In genomic region chr12:101086490-101086889, GRCh38 we compare ENCODE assay signal across 13 cellular contexts.
DNase-seq lines count a peak whose midpoint lies in the region; ATAC-seq, FAIRE-seq and TF ChIP-seq lines count a peak whose summit lies in the region.
"Had no signal": no experiment of that assay in that cellular context is flagged by ENCODE, and none has a peak within 500 bp of the region (broad histone marks: within the 10 kb centered on the region; RNA-seq: fewer than 3 reads in every experiment).

No MANE protein-coding gene starts in this region.

- no peak overlapping the region for H2BK5ac ChIP-seq in IMR-90 (ENCODE audit: low read depth, low read length, poor library complexity, severe bottlenecking)

- no peak overlapping the region for H3K18ac ChIP-seq in IMR-90 (ENCODE audit: low read depth, low read length)

- H3K27me3 ChIP-seq in BJ (ENCODE audit: control insufficient read depth, insufficient read depth, low read length) = no peaks in the 10 kb centered on the region
- H3K27me3 ChIP-seq in IMR-90 (ENCODE audit: control insufficient read depth, insufficient read depth, low read length) = no peaks in the 10 kb centered on the region
- H3K27me3 ChIP-seq in keratinocyte (ENCODE audit: control insufficient read depth, extremely low read depth, insufficient read depth, low read length) = no peaks in the 10 kb centered on the region
- H3K27me3 ChIP-seq: BLaER1 treated with 17β-estradiol and CSF1 and Interleukin-3, amounts not matched to agents 10 nM and 100 nM; stomach had no signal

- no peak for TF ChIP-seq POLR2A in IMR-90 (IDR thresholded peaks at IDR 0.05; ENCODE audit: low read depth, low read length)

- H2BK15ac ChIP-seq in IMR-90 (ENCODE audit: low read depth, low read length) = no peak overlapping the region; the same call in 2 of the 3 replicates

- H3K14ac ChIP-seq in IMR-90 (replicated peaks; ENCODE audit: low read depth, low read length) = no peak overlapping the region

- FAIRE-seq in keratinocyte (lab: Jason Lieb, UNC) = peak; percentile 43

- H3K4ac ChIP-seq in IMR-90 (ENCODE audit: low read depth, low read length) = no peak overlapping the region

- H3K79me1 ChIP-seq in IMR-90 (ENCODE audit: low read depth in 1 of 2, low read length in 2 of 2) = no peaks in the 10 kb centered on the region

- H4K8ac ChIP-seq in IMR-90 (ENCODE audit: low read depth in 2 of 2, low read length in 2 of 2) = no peak overlapping the region

- H2AK9ac ChIP-seq in IMR-90 (replicated peaks; ENCODE audit: low read depth, low read length, poor library complexity) = no peak overlapping the region

- no peak overlapping the region; the same call in 1 of the 2 replicates for H3K4me3 ChIP-seq in BJ (ENCODE audit: low read depth, low read length)
- H3K4me3 ChIP-seq in IMR-90 (ENCODE audit: insufficient read depth, low read depth, low read length) = no peak overlapping the region
- H3K4me3 ChIP-seq in astrocyte of the cerebellum (ENCODE audit: low read depth, low read length) = peak overlapping the region; percentile 14
- no peak overlapping the region for H3K4me3 ChIP-seq in keratinocyte (ENCODE audit: control insufficient read depth in 2 of 3, extremely low read depth in 1 of 3, insufficient read depth in 2 of 3, low read depth in 1 of 3, low read length in 3 of 3)
- H3K4me3 ChIP-seq: BLaER1 treated with 17β-estradiol and CSF1 and Interleukin-3, amounts not matched to agents 10 nM and 100 nM; lower lobe of right lung; prostate gland; stomach had no signal

- peaks cover 3% of the 10 kb centered on the region for H3K9me3 Mint-ChIP-seq in natural killer cell treated with Interleukin-12 subunit alpha and Interleukin-12 subunit beta and Interleukin-15 and Interleukin-18, amount 100 ng/mL, for 72 hours

- H3K27me3 Mint-ChIP-seq in natural killer cell treated with Interleukin-12 subunit alpha and Interleukin-12 subunit beta and Interleukin-15 and Interleukin-18, amount 100 ng/mL, for 72 hours = no peaks in the 10 kb centered on the region

- H3K36me3 ChIP-seq in BJ (ENCODE audit: control insufficient read depth, insufficient read depth, low read length) = no peaks in the 10 kb centered on the region
- peaks cover 6% of the 10 kb centered on the region for H3K36me3 ChIP-seq in IMR-90 (ENCODE audit: control insufficient read depth, insufficient read depth, low read length)
- H3K36me3 ChIP-seq in keratinocyte (ENCODE audit: control insufficient read depth in 2 of 2, extremely low read depth in 1 of 2, insufficient read depth in 2 of 2, low read length in 2 of 2) = no peaks in the 10 kb centered on the region
- H3K36me3 ChIP-seq: BLaER1 treated with 17β-estradiol and CSF1 and Interleukin-3, amounts not matched to agents 10 nM and 100 nM; lower lobe of right lung; prostate gland; stomach had no signal

- WGBS in IMR-90 (ENCODE audit: extremely low coverage in 2 of 2, insufficient read length in 1 of 2), 2 experiments = 50% methylated on average over 1 of the region's 9 CpGs; no CpG with 5 or more reads in 1 of the 2 experiments

- H3K4me1 ChIP-seq in IMR-90 (ENCODE audit: control insufficient read depth, insufficient read depth, low read length) (no peaks in the 10 kb centered on the region), keratinocyte (ENCODE audit: control insufficient read depth, extremely low read depth, insufficient read depth, low read length) (no peaks in the 10 kb centered on the region)
- H3K4me1 ChIP-seq: BLaER1 treated with 17β-estradiol and CSF1 and Interleukin-3, amounts not matched to agents 10 nM and 100 nM; lower lobe of right lung; stomach had no signal

- DNase-seq in BJ (ENCODE audit: low read depth) (peak; percentile 37), IMR-90 (peak; percentile 46), astrocyte of the cerebellum (ENCODE audit: low read depth) (peak; percentile 22), keratinocyte (ENCODE audit: low read depth, low spot score) (no peak), COR-L47 (lab: John Stamatoyannopoulos, UW) (no peak), GM10266 (ENCODE audit: extremely low spot score) (no peak), OCI-M1 (lab: John Stamatoyannopoulos, UW) (no peak)
- no peak for DNase-seq in natural killer cell treated with Interleukin-12 subunit alpha and Interleukin-12 subunit beta and Interleukin-15 and Interleukin-18, amount 100 ng/mL, for 72 hours (ENCODE audit: low spot score)
- DNase-seq: lower lobe of right lung, NCI-H1048, stomach had no signal

- H3K79me2 ChIP-seq in keratinocyte (ENCODE audit: control insufficient read depth, insufficient read depth, low read length) = no peaks in the 10 kb centered on the region

- no peak overlapping the region for H4K91ac ChIP-seq in IMR-90 (ENCODE audit: insufficient read depth, low read depth, low read length)

- in situ Hi-C loops in IMR-90 (cut with MboI; ENCODE audit: low sequenced_read_pairs) (no loop called here), astrocyte of the cerebellum (cut with HindIII; ENCODE audit: low sequenced_read_pairs) (no loop called here)

- H3K9me1 ChIP-seq in IMR-90 (ENCODE audit: insufficient read depth, low read length) (no peaks in the 10 kb centered on the region), keratinocyte (ENCODE audit: control insufficient read depth, extremely low read depth, insufficient read depth, low read length) (no peaks in the 10 kb centered on the region)

- dilution Hi-C loops in IMR-90 (cut with HindIII; ENCODE audit: low sequenced_read_pairs, unreplicated experiment) (no loop called here), keratinocyte (cut with MboI; ENCODE audit: extremely low pct_ligation_motif_present, low sequenced_read_pairs) (no loop called here)

- POLR2A ChIA-PET in BJ (lab: Charles Lee) = no interaction called here
- POLR2A ChIA-PET in IMR-90 (lab: Charles Lee; ENCODE audit: unreplicated experiment) = no interaction called here

- H3K9me3 ChIP-seq in IMR-90 (ENCODE audit: control insufficient read depth, insufficient read depth, low read length) (no peaks in the 10 kb centered on the region; the same call in 1 of the 2 replicates), keratinocyte (ENCODE audit: control insufficient read depth, low read depth, low read length) (no peaks in the 10 kb centered on the region)
- H3K9me3 ChIP-seq: lower lobe of right lung, prostate gland had no signal

- TF ChIP-seq RAD21 in IMR-90 (IDR thresholded peaks at IDR 0.05; ENCODE audit: low read length) = no peak

- H3K9ac ChIP-seq in IMR-90 (ENCODE audit: low read depth, low read length) (no peak overlapping the region), keratinocyte (ENCODE audit: control insufficient read depth, extremely low read depth, insufficient read depth, low read length) (no peak overlapping the region)
- H3K9ac ChIP-seq: BLaER1 treated with 17β-estradiol and CSF1 and Interleukin-3, amounts not matched to agents 10 nM and 100 nM had no signal

- no peak overlapping the region for H3K23ac ChIP-seq in IMR-90 (ENCODE audit: low read depth, low read length)

- no peaks in the 10 kb centered on the region for H3K36me3 Mint-ChIP-seq in natural killer cell treated with Interleukin-12 subunit alpha and Interleukin-12 subunit beta and Interleukin-15 and Interleukin-18, amount 100 ng/mL, for 72 hours

- H2AFZ ChIP-seq in IMR-90 (replicated peaks; ENCODE audit: low read length, poor library complexity) = peak overlapping the region; percentile 45
- H2AFZ ChIP-seq in keratinocyte (ENCODE audit: control insufficient read depth, low read length) = peak overlapping the region; percentile 59

- intact Hi-C loops in IMR-90 (cut with micrococcal nuclease) = no loop called here

- H2BK120ac ChIP-seq in IMR-90 (ENCODE audit: low read depth, low read length) = no peak overlapping the region

- H4K20me1 ChIP-seq in IMR-90 (ENCODE audit: insufficient read depth, low read length) = no peaks in the 10 kb centered on the region
- H4K20me1 ChIP-seq in keratinocyte (ENCODE audit: control insufficient read depth, extremely low read depth, insufficient read depth, low read length) = no peaks in the 10 kb centered on the region
- H4K20me1 ChIP-seq: BLaER1 treated with 17β-estradiol and CSF1 and Interleukin-3, amounts not matched to agents 10 nM and 100 nM had no signal

- no peak overlapping the region for H3K4me2 ChIP-seq in IMR-90 (ENCODE audit: low read depth, low read length)
- H3K4me2 ChIP-seq in keratinocyte (ENCODE audit: control insufficient read depth, extremely low read depth, insufficient read depth, low read depth, low read length) = no peak overlapping the region
- H3K4me2 ChIP-seq: BLaER1 treated with 17β-estradiol and CSF1 and Interleukin-3, amounts not matched to agents 10 nM and 100 nM had no signal

- no peak overlapping the region for H2BK20ac ChIP-seq in IMR-90 (ENCODE audit: low read depth, low read length)

- H2AK5ac ChIP-seq in IMR-90 (ENCODE audit: low read depth, low read length) = no peak overlapping the region

- CTCF ChIA-PET in BJ (lab: Yijun Ruan, JAX) (no interaction called here), IMR-90 (lab: Yijun Ruan, JAX) (no interaction called here)

- no TSS peak for BruUV-seq in IMR-90 (replicated peaks; lab: Mats Ljungman, UMichigan)

- H3K4me1 Mint-ChIP-seq in natural killer cell treated with Interleukin-12 subunit alpha and Interleukin-12 subunit beta and Interleukin-15 and Interleukin-18, amount 100 ng/mL, for 72 hours (ENCODE audit: low read depth in 2 of 2) = no peaks in the 10 kb centered on the region

- no peak overlapping the region for H3K27ac Mint-ChIP-seq in natural killer cell treated with Interleukin-12 subunit alpha and Interleukin-12 subunit beta and Interleukin-15 and Interleukin-18, amount 100 ng/mL, for 72 hours

- TF ChIP-seq CTCF in BJ (IDR thresholded peaks at IDR 0.05; ENCODE audit: insufficient read depth, low read depth, low read length) (no peak), IMR-90 (conservative IDR thresholded peaks at IDR 0.05; ENCODE audit: low read depth, low read length) (no peak), astrocyte of the cerebellum (IDR thresholded peaks at IDR 0.05; ENCODE audit: low read depth, low read length, missing control alignments) (no peak), keratinocyte (optimal IDR thresholded peaks at IDR 0.05 in 1 of 3, IDR thresholded peaks at IDR 0.05 in 1 of 3, conservative IDR thresholded peaks at IDR 0.05 in 1 of 3; ENCODE audit: extremely low read depth in 1 of 3, insufficient read depth in 2 of 3, low read length in 3 of 3) (no peak), GM10266 (IDR thresholded peaks at IDR 0.05; ENCODE audit: control insufficient read depth, insufficient read depth, low read depth, missing control alignments) (no peak)

- no peak overlapping the region for H4K5ac ChIP-seq in IMR-90 (ENCODE audit: low read depth, low read length)

- no peak overlapping the region for H3K56ac ChIP-seq in IMR-90 (ENCODE audit: extremely low read depth, insufficient read depth, low read length)

- peak; percentile 68 for ATAC-seq in IMR-90 (ENCODE audit: low read depth)
- no peak for ATAC-seq in natural killer cell treated with Interleukin-12 subunit alpha and Interleukin-12 subunit beta and Interleukin-15 and Interleukin-18, amount 100 ng/mL, for 72 hours
- ATAC-seq: lower lobe of right lung had no signal

- no peak overlapping the region for H3K4me3 Mint-ChIP-seq in natural killer cell treated with Interleukin-12 subunit alpha and Interleukin-12 subunit beta and Interleukin-15 and Interleukin-18, amount 100 ng/mL, for 72 hours

- H3K27ac ChIP-seq in IMR-90 (ENCODE audit: insufficient read depth, low read length) (no peak overlapping the region), keratinocyte (ENCODE audit: control insufficient read depth, insufficient read depth, low read length) (no peak overlapping the region)
- H3K27ac ChIP-seq: BLaER1 treated with 17β-estradiol and CSF1 and Interleukin-3, amounts not matched to agents 10 nM and 100 nM; lower lobe of right lung; stomach had no signal

Comparison
In these comparisons a context has a peak if more than half of its experiments do, and no peak if none do; other contexts are left out.
1. DNase-seq: peak in BJ (single experiment), IMR-90 (single experiment) and astrocyte of the cerebellum (single experiment); none in keratinocyte (single experiment), natural killer cell treated with Interleukin-12 subunit alpha and Interleukin-12 subunit beta and Interleukin-15 and Interleukin-18, amount 100 ng/mL, for 72 hours (single experiment), COR-L47 (single experiment), GM10266 (single experiment) and OCI-M1 (single experiment).